12 cellular contexts compared by ENCODE assay signal in genomic region chr6:52375780-52376556, GRCh38. TPM values are rescaled to one million over a fixed set of nuclear protein-coding genes. Genes with fewer than 3 reads are reported as not detected.
DNase-seq lines count a peak whose midpoint lies in the region; ATAC-seq, FAIRE-seq and TF ChIP-seq lines count a peak whose summit lies in the region.
"Had no signal": no experiment of that assay in that cellular context is flagged by ENCODE, and none has a peak within 500 bp of the region (broad histone marks: within the 10 kb centered on the region; RNA-seq: fewer than 3 reads in every experiment).

No MANE protein-coding gene starts in this region.

- H3K27ac ChIP-seq in DND-41 (ENCODE audit: low read length) = no peak overlapping the region
- H3K27ac ChIP-seq in K562 (ENCODE audit: extremely low read depth, low read depth, low read length) = no peak overlapping the region
- H3K27ac ChIP-seq: left ventricle myocardium inferior, neural progenitor cell had no signal

- no peaks in the 10 kb centered on the region for H3K4me1 ChIP-seq in DND-41 (ENCODE audit: insufficient read depth, low read length)
- H3K4me1 ChIP-seq in K562 (replicated peaks in 1 of 2; ENCODE audit: control insufficient read depth in 2 of 2, insufficient read depth in 2 of 2, low read length in 2 of 2) = no peaks in the 10 kb centered on the region

- peaks cover 16% of the 10 kb centered on the region; the same call in 1 of the 2 replicates for H3K36me3 ChIP-seq in DND-41 (ENCODE audit: insufficient read depth, low read length)
- peaks cover 3% of the 10 kb centered on the region; the same call in 1 of the 3 replicates for H3K36me3 ChIP-seq in K562 (ENCODE audit: control insufficient read depth, insufficient read depth, low read length)
- H3K36me3 ChIP-seq: left ventricle myocardium inferior, neural progenitor cell, sigmoid colon had no signal

- WGBS in K562 (ENCODE audit: insufficient coverage, low coverage, missing lambda C conversion rate) = 72% methylated on average over 2 of the region's 2 CpGs

- no peak for TF ChIP-seq RAD21 in K562 (CRISPR knock-in tag; conservative IDR thresholded peaks at IDR 0.05 in 1 of 2, IDR thresholded peaks at IDR 0.05 in 1 of 2)

- POLR2A ChIA-PET in K562 (lab: Yijun Ruan, JAX) = interaction anchor here (0.6 kb wide), 1 partner anchor 14 kb away, joined by 3 read pairs; no protein-coding TSS in a partner anchor

- TF ChIP-seq CTCF in DND-41 (IDR thresholded peaks at IDR 0.05; ENCODE audit: borderline replicate concordance, extremely low read depth, low read length, poor library complexity, severe bottlenecking) (no peak), K562 (IDR thresholded peaks at IDR 0.05 in 2 of 3, conservative IDR thresholded peaks at IDR 0.05 in 1 of 3; ENCODE audit: insufficient read depth in 2 of 3, low read depth in 1 of 3, low read length in 3 of 3) (no peak)

- H3K79me2 ChIP-seq in DND-41 (ENCODE audit: insufficient read depth, low read length) (peaks cover 10% of the 10 kb centered on the region), K562 (ENCODE audit: control insufficient read depth, insufficient read depth, low read length) (peaks cover 8% of the 10 kb centered on the region; the same call in 1 of the 3 replicates)

- peak; percentile 68; the same call in 2 of the 3 replicates for ATAC-seq in DND-41 (ENCODE audit: insufficient read depth, low read depth)
- ATAC-seq in K562 = peak; percentile 51; the same call in 2 of the 3 replicates

- no peak for FAIRE-seq in K562 (lab: Jason Lieb, UNC)
- FAIRE-seq: colon had no signal

- TF ChIP-seq EP300 in K562 (IDR thresholded peaks at IDR 0.05; ENCODE audit: low read length) = no peak

- H3K4me3 ChIP-seq in DND-41 (ENCODE audit: low read depth in 1 of 2, low read length in 2 of 2) (no peak overlapping the region), K562 (no peak overlapping the region)
- H3K4me3 ChIP-seq: left ventricle myocardium inferior, neural progenitor cell, sigmoid colon had no signal

- H2AFZ ChIP-seq in DND-41 (ENCODE audit: low read depth, low read length) (no peak overlapping the region), K562 (ENCODE audit: low read depth, low read length) (no peak overlapping the region)
- H2AFZ ChIP-seq: neural progenitor cell had no signal

- H3K9me1 ChIP-seq in K562 (ENCODE audit: control insufficient read depth, insufficient read depth, low read length) = no peaks in the 10 kb centered on the region

- DNase-seq in DND-41 (no peak), OCI-M1 (lab: John Stamatoyannopoulos, UW) (peak; percentile 51), K562 (ENCODE audit: extremely low read depth in 1 of 4, low spot score in 3 of 4) (no peak), pons (ENCODE audit: low spot score) (peak; percentile 59), EL (no peak), HuH-7 (ENCODE audit: low spot score) (no peak), HuH-7.5 (ENCODE audit: low spot score) (no peak), 8988T (no peak)
- DNase-seq: left ventricle myocardium inferior, sigmoid colon had no signal

- H3K9me3 ChIP-seq in DND-41 (ENCODE audit: insufficient read depth, low read length, severe bottlenecking) (peaks cover 2% of the 10 kb centered on the region), K562 (replicated peaks; ENCODE audit: control insufficient read depth, insufficient read depth, low read depth, low read length) (no peaks in the 10 kb centered on the region)
- H3K9me3 ChIP-seq: left ventricle myocardium inferior, sigmoid colon had no signal

- in situ Hi-C loops in K562 (cut with MboI) = no loop called here

- CTCF ChIA-PET in K562 (lab: Yijun Ruan, JAX; ENCODE audit: low intra/inter-chr PET ratio) = no interaction called here

- no peak for TF ChIP-seq POLR2A in K562 (conservative IDR thresholded peaks at IDR 0.05)

- no peak overlapping the region for H3K9ac ChIP-seq in DND-41 (ENCODE audit: low read depth, low read length)
- H3K9ac ChIP-seq in K562 (ENCODE audit: insufficient read depth in 1 of 2, low read depth in 2 of 2, low read length in 2 of 2) = no peak overlapping the region
- H3K9ac ChIP-seq: neural progenitor cell had no signal

- H4K20me1 ChIP-seq in DND-41 (ENCODE audit: insufficient read depth, low read length) (no peaks in the 10 kb centered on the region), K562 (replicated peaks; ENCODE audit: control insufficient read depth, insufficient read depth, low read length) (no peaks in the 10 kb centered on the region)

- no peaks in the 10 kb centered on the region for H3K27me3 ChIP-seq in DND-41 (ENCODE audit: insufficient read depth, low read length, poor library complexity)
- no peaks in the 10 kb centered on the region for H3K27me3 ChIP-seq in K562 (ENCODE audit: control insufficient read depth in 2 of 2, insufficient read depth in 2 of 2, low read length in 2 of 2)
- H3K27me3 ChIP-seq: neural progenitor cell, sigmoid colon had no signal

- intact Hi-C loops in K562 (cut with micrococcal nuclease) = no loop called here

- H3K4me2 ChIP-seq in DND-41 (ENCODE audit: insufficient read depth, low read length) (no peak overlapping the region), K562 (ENCODE audit: insufficient read depth, low read length) (no peak overlapping the region)
- H3K4me2 ChIP-seq: neural progenitor cell had no signal

- no TSS peak for BruUV-seq in K562 (replicated peaks; lab: Mats Ljungman, UMichigan)

TF ChIP-seq in K562, 482 proteins besides CTCF, POLR2A, EP300 and RAD21 (continues in another document):
- TF ChIP-seq HMBOX1 (IDR thresholded peaks at IDR 0.05) (no peak), U2AF2 (optimal IDR thresholded peaks at IDR 0.05; ENCODE audit: low read depth, low read length) (no peak), PCBP1 (IDR thresholded peaks at IDR 0.05; ENCODE audit: low read depth, low read length, poor library complexity, severe bottlenecking) (no peak), POLR2AphosphoS2 (IDR thresholded peaks at IDR 0.05; ENCODE audit: low read length) (no peak), ZNF561 (CRISPR knock-in tag; conservative IDR thresholded peaks at IDR 0.05) (no peak), HSF4 (CRISPR knock-in tag; IDR thresholded peaks at IDR 0.05; ENCODE audit: borderline replicate concordance) (no peak), SMC3 (conservative IDR thresholded peaks at IDR 0.05; ENCODE audit: insufficient read depth, low read depth, low read length) (no peak), FOXJ2 (tag; IDR thresholded peaks at IDR 0.05) (no peak), MAX (CRISPR knock-in tag; IDR thresholded peaks at IDR 0.05) (no peak), SRSF9 (IDR thresholded peaks at IDR 0.05; ENCODE audit: borderline replicate concordance, low read depth, low read length) (no peak), ZBTB8A (IDR thresholded peaks at IDR 0.05; ENCODE audit: partially characterized antibody) (no peak)

RNA-seq across cellular contexts. Expression of gene PAQR8, which starts 14.0 kb away (rescaled TPM):
- total RNA-seq in K562 (2011; cell fraction: chromatin; rRNA removed; ENCODE audit: low replicate concordance) = 9.3 and 9.5 TPM in 2 replicates
- 12.0 and 12.5 TPM in 2 replicates for total RNA-seq in K562 (2011; cell fraction: nucleolus; rRNA removed)
- total RNA-seq in K562 (2011; cell fraction: nucleoplasm; rRNA removed) = 13.9 and 16.5 TPM in 2 replicates
- total RNA-seq in K562 (2014; rRNA removed) = 3.0 and 3.7 TPM in 2 replicates
- 4.3 and 4.7 TPM in 2 replicates for total RNA-seq in K562 (2014; rRNA removed; fragmentation: Illumina TruSeq; extraction: Trizol)
- total RNA-seq in K562 (2015; rRNA removed; fragmentation: Illumina TruSeq; extraction: Trizol) = 2.9 and 3.2 TPM in 2 replicates
- total RNA-seq in K562 (2021) = 5.4 and 7.1 TPM in 2 replicates
- 10.2 and 15.4 TPM in 2 replicates for polyA plus RNA-seq in K562 (2011; rRNA removed)
- 12.7 and 14.5 TPM in 2 replicates for polyA plus RNA-seq in K562 (2011; cell fraction: cytosol; rRNA removed)
- polyA plus RNA-seq in K562 (2011; cell fraction: nucleus; rRNA removed) = 5.0 and 7.7 TPM in 2 replicates
- 4.1 and 5.7 TPM in 2 replicates for polyA plus RNA-seq in K562 (2012)
- polyA plus RNA-seq in K562 (2014; fragmentation: Illumina TruSeq; extraction: Trizol) = 4.3 and 5.1 TPM in 2 replicates
- 1 to 10 TPM; 1.4 TPM for polyA plus RNA-seq in K562 (2014; fragmentation: Nextera tagmentation; extraction: Ambion mirVana)
- polyA plus RNA-seq in K562 (2014; rRNA removed) = 3.5 and 3.8 TPM in 2 replicates
- 13.6 and 19.4 TPM in 2 replicates for polyA minus RNA-seq in K562 (2011; rRNA and poly(A)+ RNA removed)
- 7.9 and 11.4 TPM in 2 replicates for polyA minus RNA-seq in K562 (2011; cell fraction: cytosol; rRNA and poly(A)+ RNA removed)
- polyA minus RNA-seq in K562 (2011; cell fraction: nucleus; rRNA and poly(A)+ RNA removed) = 4.6 and 9.8 TPM in 2 replicates

RNA-seq across cellular contexts. Expression of gene EFHC1, which starts 44.2 kb away (rescaled TPM):
- total RNA-seq in K562 (2011; cell fraction: chromatin; rRNA removed; ENCODE audit: low replicate concordance) = 33.1 and 52.6 TPM in 2 replicates
- total RNA-seq in K562 (2011; cell fraction: nucleolus; rRNA removed) = 14.3 and 20.1 TPM in 2 replicates
- total RNA-seq in K562 (2011; cell fraction: nucleoplasm; rRNA removed) = 25.2 and 39.0 TPM in 2 replicates
- total RNA-seq in K562 (2014; rRNA removed) = 10.6 and 12.2 TPM in 2 replicates
- 11.1 and 12.4 TPM in 2 replicates for total RNA-seq in K562 (2014; rRNA removed; fragmentation: Illumina TruSeq; extraction: Trizol)
- total RNA-seq in K562 (2015; rRNA removed; fragmentation: Illumina TruSeq; extraction: Trizol) = 9.5 and 10.2 TPM in 2 replicates
- total RNA-seq in K562 (2021) = 10.8 and 12.0 TPM in 2 replicates
- polyA plus RNA-seq in K562 (2011; rRNA removed) = 24.7 and 31.0 TPM in 2 replicates
- polyA plus RNA-seq in K562 (2011; cell fraction: cytosol; rRNA removed) = 6.0 and 10.8 TPM in 2 replicates
- 104 and 128 TPM in 2 replicates for polyA plus RNA-seq in K562 (2011; cell fraction: nucleus; rRNA removed)
- 12.9 and 23.7 TPM in 2 replicates for polyA plus RNA-seq in K562 (2012)
- 14.4 and 14.9 TPM in 2 replicates for polyA plus RNA-seq in K562 (2014; fragmentation: Illumina TruSeq; extraction: Trizol)
- polyA plus RNA-seq in K562 (2014; fragmentation: Nextera tagmentation; extraction: Ambion mirVana) = 10 to 100 TPM; 15.7 to 17.2 TPM
- polyA plus RNA-seq in K562 (2014; rRNA removed) = 20.8 and 21.5 TPM in 2 replicates
- polyA minus RNA-seq in K562 (2011; rRNA and poly(A)+ RNA removed) = 12.7 and 13.7 TPM in 2 replicates
- polyA minus RNA-seq in K562 (2011; cell fraction: cytosol; rRNA and poly(A)+ RNA removed) = 4.6 and 5.6 TPM in 2 replicates
- 26.8 and 38.1 TPM in 2 replicates for polyA minus RNA-seq in K562 (2011; cell fraction: nucleus; rRNA and poly(A)+ RNA removed)

Comparison
In these comparisons a context has a peak if more than half of its experiments do, and no peak if none do; other contexts are left out.
1. DNase-seq: peak in OCI-M1 (single experiment) and pons (single experiment); none in DND-41 (single experiment), K562 (0 of 4), EL (single experiment), HuH-7 (single experiment), HuH-7.5 (single experiment) and 8988T (single experiment).